Comparison of ENCODE assay signal across 8 cellular contexts in genomic region chr6:106510090-106510970, GRCh38.
DNase-seq lines count a peak whose midpoint lies in the region; ATAC-seq, FAIRE-seq and TF ChIP-seq lines count a peak whose summit lies in the region.

No MANE protein-coding gene starts in this region.

- POLR2A ChIA-PET in SK-N-SH (lab: Yijun Ruan, JAX) = no interaction called here
- POLR2A ChIA-PET in activated naive CD8-positive, alpha-beta T cell treated with anti-CD3 and anti-CD28 coated beads, Interleukin-2, amount 10 ng/mL, durations not matched to agents 7 days and 5 days (lab: Charles Lee) = interaction anchor here (0.6 to 6.7 kb wide), 6 partner anchors 13 to 861 kb away, joined by 3 to 210 read pairs (median 6); partner anchors contain the start of gene ATG5

- H3K36me3 ChIP-seq in SK-N-SH (replicated peaks in 1 of 2; ENCODE audit: control insufficient read depth in 1 of 2, insufficient read depth in 2 of 2, low read length in 1 of 2) (no peaks in the 10 kb centered on the region), hepatocyte (replicated peaks; ENCODE audit: insufficient read depth, low read depth) (no peaks in the 10 kb centered on the region), skeletal muscle tissue (ENCODE audit: control insufficient read depth in 3 of 3, insufficient read depth in 3 of 3, low read length in 3 of 3) (no peaks in the 10 kb centered on the region)

- H3K79me2 ChIP-seq in SK-N-SH (ENCODE audit: insufficient read depth) (peaks cover 36% of the 10 kb centered on the region), hepatocyte (no peaks in the 10 kb centered on the region)

- H3F3A ChIP-seq in SK-N-SH (replicated peaks; ENCODE audit: insufficient read depth) = peaks cover 31% of the 10 kb centered on the region

- H3K9ac ChIP-seq in SK-N-SH (peak overlapping the region; percentile 11; the same call in 1 of the 2 replicates), skeletal muscle tissue (ENCODE audit: low read depth in 1 of 3, low read length in 3 of 3) (no peak overlapping the region)

- DNase-seq in AG08395 (ENCODE audit: low spot score) = peak; percentile 24
- peak; percentile 51 for DNase-seq in HTR-8/SVneo (ENCODE audit: insufficient read length, low spot score)
- peak; percentile 68 for DNase-seq in SK-N-SH
- peak; percentile 81 for DNase-seq in activated naive CD8-positive, alpha-beta T cell treated with anti-CD3 and anti-CD28 coated beads, Interleukin-2, amount 10 ng/mL, durations not matched to agents 7 days and 5 days
- DNase-seq in hepatocyte (ENCODE audit: low spot score) = peak; percentile 63
- no peak for DNase-seq in NCI-H446 treated with DMSO at 0.1 percent for 48 hours (lab: John Stamatoyannopoulos, UW)

- H3K27ac Mint-ChIP-seq in activated naive CD8-positive, alpha-beta T cell treated with anti-CD3 and anti-CD28 coated beads, Interleukin-2, amount 10 ng/mL, durations not matched to agents 7 days and 5 days = peak overlapping the region; percentile 83

- peak overlapping the region; percentile 90 for H3K4me3 Mint-ChIP-seq in activated naive CD8-positive, alpha-beta T cell treated with anti-CD3 and anti-CD28 coated beads, Interleukin-2, amount 10 ng/mL, durations not matched to agents 7 days and 5 days

- peak overlapping the region; percentile 71 to 83 for H3K4me3 ChIP-seq in SK-N-SH (ENCODE audit: low read depth in 2 of 2, low read length in 1 of 2)
- peak overlapping the region; percentile 27 for H3K4me3 ChIP-seq in hepatocyte
- H3K4me3 ChIP-seq in skeletal muscle tissue (ENCODE audit: low read length in 3 of 3) = peak overlapping the region; percentile 60 to 70 (median 64)

- no peaks in the 10 kb centered on the region for H4K20me1 ChIP-seq in SK-N-SH (ENCODE audit: insufficient read depth)
- no peaks in the 10 kb centered on the region for H4K20me1 ChIP-seq in hepatocyte (ENCODE audit: insufficient read depth, poor library complexity, severe bottlenecking)

- no peaks in the 10 kb centered on the region for H3K9me3 Mint-ChIP-seq in activated naive CD8-positive, alpha-beta T cell treated with anti-CD3 and anti-CD28 coated beads, Interleukin-2, amount 10 ng/mL, durations not matched to agents 7 days and 5 days

- peaks cover 10% of the 10 kb centered on the region for H3K27me3 Mint-ChIP-seq in activated naive CD8-positive, alpha-beta T cell treated with anti-CD3 and anti-CD28 coated beads, Interleukin-2, amount 10 ng/mL, durations not matched to agents 7 days and 5 days

- no peak for FAIRE-seq in HTR-8/SVneo (lab: Jason Lieb, UNC)

- H3K4me2 ChIP-seq in SK-N-SH = peak overlapping the region; percentile 95
- H3K4me2 ChIP-seq in hepatocyte = peak overlapping the region; percentile 98

- H2AFZ ChIP-seq in SK-N-SH (ENCODE audit: low read depth) (peak overlapping the region; percentile 79), hepatocyte (peak overlapping the region; percentile 7)

- TF ChIP-seq EP300 in SK-N-SH (IDR thresholded peaks at IDR 0.05; ENCODE audit: borderline replicate concordance in 1 of 2, low read depth in 1 of 2, low read length in 1 of 2) = no peak

- H3K4me1 ChIP-seq in SK-N-SH (ENCODE audit: control insufficient read depth in 1 of 2, insufficient read depth in 2 of 2, low read depth in 1 of 2, low read length in 1 of 2) = peaks cover 0 to 17% of the 10 kb centered on the region in 2 experiments; a peak in 3 of 4 replicates
- peaks cover 22% of the 10 kb centered on the region for H3K4me1 ChIP-seq in hepatocyte (ENCODE audit: insufficient read depth)
- H3K4me1 ChIP-seq in skeletal muscle tissue (ENCODE audit: control insufficient read depth in 3 of 3, insufficient read depth in 3 of 3, low read length in 3 of 3) = peaks cover 16 to 30% (median 19%) of the 10 kb centered on the region in 3 donors

- peaks cover 29% of the 10 kb centered on the region for H3K4me1 Mint-ChIP-seq in activated naive CD8-positive, alpha-beta T cell treated with anti-CD3 and anti-CD28 coated beads, Interleukin-2, amount 10 ng/mL, durations not matched to agents 7 days and 5 days

- H3K27ac ChIP-seq in SK-N-SH (ENCODE audit: low read depth in 2 of 2, low read length in 1 of 2) = peak overlapping the region in 1 of 2 experiments; percentile 89; a peak in 1 of 4 replicates
- no peak overlapping the region for H3K27ac ChIP-seq in hepatocyte
- no peak overlapping the region for H3K27ac ChIP-seq in skeletal muscle tissue (ENCODE audit: low read depth, low read length)

- no peaks in the 10 kb centered on the region for H3K27me3 ChIP-seq in SK-N-SH (ENCODE audit: insufficient read depth)
- H3K27me3 ChIP-seq in hepatocyte = peaks cover 54% of the 10 kb centered on the region
- H3K27me3 ChIP-seq in skeletal muscle tissue (ENCODE audit: control insufficient read depth in 3 of 3, insufficient read depth in 3 of 3, low read length in 3 of 3) = peaks cover 39 to 49% (median 47%) of the 10 kb centered on the region in 3 donors

- TF ChIP-seq CTCF in SK-N-SH (IDR thresholded peaks at IDR 0.05) (peak; percentile 34; the same call in 1 of the 2 replicates), hepatocyte (IDR thresholded peaks at IDR 0.05; ENCODE audit: poor library complexity) (no peak)

- TF ChIP-seq RAD21 in SK-N-SH (IDR thresholded peaks at IDR 0.05; ENCODE audit: low read length) = no peak

- H3K9me3 ChIP-seq in SK-N-SH (no peaks in the 10 kb centered on the region), hepatocyte (ENCODE audit: low read depth) (no peaks in the 10 kb centered on the region), skeletal muscle tissue (ENCODE audit: control insufficient read depth in 3 of 3, low read length in 3 of 3) (no peaks in the 10 kb centered on the region)

- H3K9me2 ChIP-seq in SK-N-SH (no peaks in the 10 kb centered on the region), hepatocyte (replicated peaks; ENCODE audit: insufficient read depth) (no peaks in the 10 kb centered on the region)

- ATAC-seq in GM19351 (IDR thresholded peaks at IDR 0.05; ENCODE audit: unreplicated experiment) = peak; percentile 39
- ATAC-seq in activated naive CD8-positive, alpha-beta T cell treated with anti-CD3 and anti-CD28 coated beads, Interleukin-2, amount 10 ng/mL, durations not matched to agents 7 days and 5 days (ENCODE audit: low read depth) = peak; percentile 64

- WGBS in SK-N-SH (ENCODE audit: low lambda C conversion rate) = 9% methylated on average over 35 of the region's 56 CpGs
- WGBS in hepatocyte (ENCODE audit: low lambda C conversion rate, missing lambda C conversion rate) = 1% methylated on average over 52 of the region's 56 CpGs

- no peaks in the 10 kb centered on the region for H3K36me3 Mint-ChIP-seq in activated naive CD8-positive, alpha-beta T cell treated with anti-CD3 and anti-CD28 coated beads, Interleukin-2, amount 10 ng/mL, durations not matched to agents 7 days and 5 days

- CTCF ChIA-PET in SK-N-SH (lab: Yijun Ruan, JAX) = interaction anchor here (1.5 to 1.8 kb wide), 2 partner anchors 11 to 469 kb away, joined by 4 to 7 read pairs; no protein-coding TSS in a partner anchor

TF ChIP-seq in SK-N-SH, 30 proteins besides CTCF, POLR2A, EP300 and RAD21:
- TF ChIP-seq SMC3 (IDR thresholded peaks at IDR 0.05; ENCODE audit: low read depth, low read length) (no peak), IRF3 (IDR thresholded peaks at IDR 0.05; ENCODE audit: low read depth, low read length) (no peak), MAX (IDR thresholded peaks at IDR 0.05; ENCODE audit: low read depth) (peak; percentile 73), MXI1 (IDR thresholded peaks at IDR 0.05; ENCODE audit: low read depth, low read length) (peak; percentile 40; the same call in 1 of the 2 replicates), SIN3A (IDR thresholded peaks at IDR 0.05; ENCODE audit: borderline replicate concordance, low read depth, low read length) (peak; percentile 83; the same call in 1 of the 2 replicates), ELF1 (IDR thresholded peaks at IDR 0.05) (no peak), TAF1 (IDR thresholded peaks at IDR 0.05; ENCODE audit: borderline replicate concordance, low read depth, low read length) (peak; percentile 44; the same call in 1 of the 2 replicates), NFIC (IDR thresholded peaks at IDR 0.05; ENCODE audit: borderline replicate concordance) (0 out of 2 replicates have a peak, but pooled peaks have one; percentile 3)

Comparison
In these comparisons a context has a peak if more than half of its experiments do, and no peak if none do; other contexts are left out.
1. H3K4me3 ChIP-seq: peak in every context shown above with its lines; median percentile 77 in SK-N-SH; 64 in skeletal muscle tissue; 27 in hepatocyte.